Comparison of ENCODE assay signal across 11 cellular contexts in genomic region chr12:49946086-49946485, GRCh38. TPM values are rescaled to one million over a fixed set of nuclear protein-coding genes. Genes with fewer than 3 reads are reported as not detected.
DNase-seq lines count a peak whose midpoint lies in the region; ATAC-seq and TF ChIP-seq lines count a peak whose summit lies in the region.
"Had no signal": no experiment of that assay in that cellular context is flagged by ENCODE, and none has a peak within 500 bp of the region (broad histone marks: within the 10 kb centered on the region; RNA-seq: fewer than 3 reads in every experiment).

No MANE protein-coding gene starts in this region.

- peak overlapping the region; percentile 77; the same call in 1 of the 2 replicates for H3K4me2 ChIP-seq in OCI-LY3 (ENCODE audit: low read length)

- no peaks in the 10 kb centered on the region for H3K36me3 Mint-ChIP-seq in activated CD4-positive, alpha-beta T cell treated with anti-CD3 and anti-CD28 coated beads for 36 hours (ENCODE audit: low read depth)

- no peaks in the 10 kb centered on the region for H3K79me2 ChIP-seq in OCI-LY3 (ENCODE audit: low read length)

- no peaks in the 10 kb centered on the region for H3K36me3 ChIP-seq in OCI-LY3 (replicated peaks; ENCODE audit: low read depth, low read length)
- no peaks in the 10 kb centered on the region for H3K36me3 ChIP-seq in duodenal mucosa (ENCODE audit: control insufficient read depth in 1 of 2, insufficient read depth in 2 of 2, low read length in 2 of 2)
- H3K36me3 ChIP-seq: ovary had no signal

- H3K4me1 Mint-ChIP-seq in activated CD4-positive, alpha-beta T cell treated with anti-CD3 and anti-CD28 coated beads for 36 hours = peaks cover 19% of the 10 kb centered on the region

- peak overlapping the region; percentile 95 for H3K27ac Mint-ChIP-seq in activated CD4-positive, alpha-beta T cell treated with anti-CD3 and anti-CD28 coated beads for 36 hours

- H3K4me1 ChIP-seq in OCI-LY3 (ENCODE audit: low read length) = peaks cover 9% of the 10 kb centered on the region; the same call in 1 of the 2 replicates
- H3K4me1 ChIP-seq in duodenal mucosa (ENCODE audit: control insufficient read depth in 1 of 2, insufficient read depth in 2 of 2, low read length in 2 of 2) = peaks cover 0 to 5% of the 10 kb centered on the region in 2 donors

- ATAC-seq in activated CD4-positive, alpha-beta T cell treated with anti-CD3 and anti-CD28 coated beads for 36 hours = no peak

- no peak for TF ChIP-seq CTCF in OCI-LY3 (IDR thresholded peaks at IDR 0.05; ENCODE audit: low read depth, low read length)

- peak overlapping the region; percentile 95; the same call in 1 of the 2 replicates for H2AFZ ChIP-seq in OCI-LY3 (ENCODE audit: low read depth, low read length)

- no peak overlapping the region for H3K27ac ChIP-seq in OCI-LY3 (ENCODE audit: low read length)
- H3K27ac ChIP-seq in duodenal mucosa (ENCODE audit: low read depth, low read length) = peak overlapping the region; percentile 22
- H3K27ac ChIP-seq: ovary had no signal

- H3K9ac ChIP-seq in OCI-LY3 (ENCODE audit: low read length) (no peak overlapping the region), duodenal mucosa (ENCODE audit: low read depth in 1 of 2, low read length in 2 of 2) (no peak overlapping the region)

- no peaks in the 10 kb centered on the region for H3K9me3 Mint-ChIP-seq in activated CD4-positive, alpha-beta T cell treated with anti-CD3 and anti-CD28 coated beads for 36 hours (ENCODE audit: low read depth)
- H3K9me3 Mint-ChIP-seq: T-helper 1 cell treated with Interleukin-12 subunit alpha and Interleukin-12 subunit beta and Interleukin-4 antibody, amounts not matched to agents 30 μg/mL and 1 μg/mL, for 36 hours had no signal

- no peaks in the 10 kb centered on the region for H3K27me3 Mint-ChIP-seq in activated CD4-positive, alpha-beta T cell treated with anti-CD3 and anti-CD28 coated beads for 36 hours

- intact Hi-C loops in activated CD4-positive, alpha-beta T cell treated with anti-CD3 and anti-CD28 coated beads for 36 hours (cut with DNase I, micrococcal nuclease) = loop anchor here (5.0 kb wide), 2 partner anchors 79 to 169 kb away; no protein-coding TSS in a partner anchor
- intact Hi-C loops in posterior vena cava (cut with DNase I) = no loop called here

- DNase-seq in activated CD4-positive, alpha-beta T cell treated with anti-CD3 and anti-CD28 coated beads for 36 hours = no peak
- DNase-seq in activated CD4-positive, alpha-beta T cell treated with anti-CD3 and anti-CD28 coated beads, Interleukin-2, amount 50 U/mL, for 48 hours = no peak
- DNase-seq in posterior vena cava (ENCODE audit: low spot score) = peak; percentile 15
- DNase-seq in hepatic stellate cell (ENCODE audit: low spot score) = no peak
- DNase-seq in OCI-M1 (lab: John Stamatoyannopoulos, UW) = no peak
- no peak for DNase-seq in NCI-H2171 (lab: John Stamatoyannopoulos, UW)

- POLR2A ChIA-PET in activated CD4-positive, alpha-beta T cell treated with anti-CD3 and anti-CD28 coated beads for 36 hours (lab: Charles Lee) = interaction anchor here (0.6 to 1.4 kb wide), 3 partner anchors 66 to 254 kb away, joined by 3 read pairs; no protein-coding TSS in a partner anchor

- CTCF ChIA-PET in activated CD4-positive, alpha-beta T cell treated with anti-CD3 and anti-CD28 coated beads for 36 hours (lab: Charles Lee) = interaction anchor here (0.5 to 4.1 kb wide), 52 partner anchors 8 to 1887 kb away, joined by 3 to 74 read pairs (median 5); partner anchors contain the start of genes COX14, RACGAP1 and TMBIM6

- no peaks in the 10 kb centered on the region for H4K20me1 ChIP-seq in OCI-LY3 (ENCODE audit: insufficient read depth, low read length)

- H3K9me3 ChIP-seq in OCI-LY3 (ENCODE audit: insufficient read depth, low read length) (no peaks in the 10 kb centered on the region), duodenal mucosa (ENCODE audit: control insufficient read depth in 1 of 2, low read length in 2 of 2) (no peaks in the 10 kb centered on the region)
- H3K9me3 ChIP-seq: ovary had no signal

- no peaks in the 10 kb centered on the region for H3K27me3 ChIP-seq in OCI-LY3 (ENCODE audit: low read depth, low read length)
- H3K27me3 ChIP-seq in duodenal mucosa (ENCODE audit: control insufficient read depth in 1 of 2, insufficient read depth in 2 of 2, low read length in 2 of 2) = no peaks in the 10 kb centered on the region
- H3K27me3 ChIP-seq: ovary had no signal

- no peak overlapping the region for H3K4me3 Mint-ChIP-seq in activated CD4-positive, alpha-beta T cell treated with anti-CD3 and anti-CD28 coated beads for 36 hours

- H3K4me3 ChIP-seq in OCI-LY3 (ENCODE audit: low read length) = no peak overlapping the region
- H3K4me3 ChIP-seq in duodenal mucosa (ENCODE audit: low read depth in 1 of 2, low read length in 2 of 2) = no peak overlapping the region
- H3K4me3 ChIP-seq: ovary had no signal

RNA-seq across cellular contexts. Expression of gene AQP2, which starts 4.5 kb away (rescaled TPM):
- total RNA-seq in activated CD4-positive, alpha-beta T cell treated with anti-CD3 and anti-CD28 coated beads for 36 hours = not detected
- total RNA-seq in posterior vena cava = under 1 TPM; 0.33 to 0.42 TPM
- total RNA-seq: subcutaneous adipose tissue had no signal

RNA-seq across cellular contexts. Expression of gene AQP5, which starts 15.6 kb away (rescaled TPM):
- not detected for total RNA-seq in activated CD4-positive, alpha-beta T cell treated with anti-CD3 and anti-CD28 coated beads for 36 hours
- not detected for total RNA-seq in posterior vena cava
- total RNA-seq: subcutaneous adipose tissue had no signal

RNA-seq across cellular contexts. Expression of gene AQP6, which starts 26.7 kb away (rescaled TPM):
- not detected for total RNA-seq in activated CD4-positive, alpha-beta T cell treated with anti-CD3 and anti-CD28 coated beads for 36 hours
- total RNA-seq in posterior vena cava = under 1 TPM in 1 of 2 donors, not detected in 1; 0.05 TPM

RNA-seq across cellular contexts. Expression of gene FAIM2, which starts 42.4 kb away (rescaled TPM):
- under 1 TPM; 0.53 to 0.91 TPM for total RNA-seq in activated CD4-positive, alpha-beta T cell treated with anti-CD3 and anti-CD28 coated beads for 36 hours
- 1 to 10 TPM; 1.8 to 2.5 TPM for total RNA-seq in posterior vena cava

Comparison
In these comparisons a context has a peak if more than half of its experiments do, and no peak if none do; other contexts are left out.
1. intact Hi-C loops: an anchor here in activated CD4-positive, alpha-beta T cell treated with anti-CD3 and anti-CD28 coated beads for 36 hours (5.0 kb wide); none called in posterior vena cava.